ENCODE assay signal across 30 cellular contexts in the genomic region with DNA sequence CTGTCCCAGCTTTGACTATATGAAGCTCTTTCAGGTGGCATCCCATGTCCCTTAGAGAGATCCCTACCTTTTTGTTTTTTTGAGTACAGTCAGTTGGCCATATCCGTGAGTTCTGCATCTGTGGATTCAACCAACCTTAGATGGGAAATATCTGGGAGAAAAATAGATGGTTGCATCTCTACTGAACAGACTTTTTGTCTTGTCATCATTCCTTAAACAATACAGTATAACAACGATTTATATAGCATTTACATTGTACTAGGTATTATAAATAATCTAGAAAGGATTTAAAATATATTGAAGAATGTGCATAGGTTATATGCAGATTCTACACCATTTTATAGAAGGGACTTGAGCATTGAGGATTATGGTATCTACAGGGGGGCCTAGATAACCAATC.
"Had no signal": no experiment of that assay in that cellular context is flagged by ENCODE, and none has a peak within 500 bp of the region (broad histone marks: within the 10 kb centered on the region; RNA-seq: fewer than 3 reads in every experiment).

No MANE protein-coding gene starts in this region.

- DNase-seq: activated CD4-positive, alpha-beta memory T cell treated with anti-CD3 and anti-CD28 coated beads, Interleukin-2, amount 10 ng/mL, durations not matched to agents 7 days and 5 days; activated CD4-positive, alpha-beta T cell treated with anti-CD3 and anti-CD28 coated beads for 36 hours; activated CD4-positive, alpha-beta T cell treated with anti-CD3 and anti-CD28 coated beads, Interleukin-2, amount 10 ng/mL, durations not matched to agents 24 days and 14 days; activated CD4-positive, alpha-beta T cell treated with anti-CD3 and anti-CD28 coated beads, Interleukin-2, amount 50 U/mL, for 4 hours; activated CD4-positive, CD25-positive, alpha-beta regulatory T cell; activated CD4-positive, CD25-positive, alpha-beta regulatory T cell treated with anti-CD3 and anti-CD28 coated beads, Interleukin-2, amount 50 U/mL, for 72 hours; activated gamma-delta T cell; activated naive CD4-positive, alpha-beta T cell; activated naive CD4-positive, alpha-beta T cell treated with anti-CD3 and anti-CD28 coated beads, Interleukin-2, amount 10 ng/mL, durations not matched to agents 7 days and 5 days; activated T-cell treated with anti-CD3 and anti-CD28 coated beads for 4 hours; activated T-cell treated with anti-CD3 and anti-CD28 coated beads, Interleukin-2, amount 50 U/mL, for 72 hours; amniotic stem cell; anterior cingulate cortex; brain microvascular endothelial cell; cortex of kidney; dermis blood vessel endothelial cell; effector CD4-positive, alpha-beta T cell; effector memory CD8-positive, alpha-beta T cell; erythroblast; foreskin keratinocyte; gastrocnemius medialis; glutamatergic neuron; heart left ventricle; T-helper 2 cell had no signal

- H3K9me3 ChIP-seq: esophagus muscularis mucosa, gastrocnemius medialis had no signal

- H3K27me3 ChIP-seq: brain microvascular endothelial cell, esophagus muscularis mucosa, foreskin keratinocyte, gastrocnemius medialis had no signal

- H3K4me3 Mint-ChIP-seq: activated CD4-positive, alpha-beta memory T cell treated with anti-CD3 and anti-CD28 coated beads, Interleukin-2, amount 10 ng/mL, durations not matched to agents 7 days and 5 days; activated CD4-positive, alpha-beta T cell treated with anti-CD3 and anti-CD28 coated beads for 36 hours; activated CD4-positive, alpha-beta T cell treated with anti-CD3 and anti-CD28 coated beads, Interleukin-2, amount 10 ng/mL, durations not matched to agents 24 days and 14 days; activated naive CD4-positive, alpha-beta T cell treated with anti-CD3 and anti-CD28 coated beads, Interleukin-2, amount 10 ng/mL, durations not matched to agents 7 days and 5 days; activated T-cell treated with anti-CD3 and anti-CD28 coated beads, Interleukin-2, amount 50 U/mL, for 24 hours; activated T-cell treated with anti-CD3 and anti-CD28 coated beads, Interleukin-2, amount 50 U/mL, for 72 hours had no signal

- H3K4me1 ChIP-seq: esophagus muscularis mucosa, foreskin keratinocyte, gastrocnemius medialis, heart left ventricle had no signal

- H3K9me3 Mint-ChIP-seq: activated CD4-positive, alpha-beta memory T cell treated with anti-CD3 and anti-CD28 coated beads, Interleukin-2, amount 10 ng/mL, durations not matched to agents 7 days and 5 days; activated CD4-positive, alpha-beta T cell treated with anti-CD3 and anti-CD28 coated beads, Interleukin-2, amount 10 ng/mL, durations not matched to agents 24 days and 14 days; activated naive CD4-positive, alpha-beta T cell treated with anti-CD3 and anti-CD28 coated beads, Interleukin-2, amount 10 ng/mL, durations not matched to agents 7 days and 5 days; activated naive CD4-positive, alpha-beta T cell treated with anti-CD3 and anti-CD28 coated beads, Interleukin-2, amount 50 U/mL, for 72 hours; activated T-cell treated with anti-CD3 and anti-CD28 coated beads, Interleukin-2, amount 50 U/mL, for 72 hours; central memory CD8-positive, alpha-beta T cell; effector memory CD8-positive, alpha-beta T cell had no signal

- H3K4me3 ChIP-seq: esophagus muscularis mucosa, gastrocnemius medialis, heart left ventricle had no signal

- FAIRE-seq: astrocyte, bronchial epithelial cell had no signal

- H3K36me3 ChIP-seq: brain microvascular endothelial cell, esophagus muscularis mucosa, gastrocnemius medialis, heart left ventricle had no signal

- H3K27me3 Mint-ChIP-seq: activated CD4-positive, alpha-beta T cell treated with anti-CD3 and anti-CD28 coated beads for 36 hours; central memory CD8-positive, alpha-beta T cell; effector memory CD8-positive, alpha-beta T cell had no signal

- ATAC-seq: activated CD4-positive, alpha-beta T cell treated with anti-CD3 and anti-CD28 coated beads for 36 hours; effector memory CD8-positive, alpha-beta T cell; foreskin keratinocyte; gastrocnemius medialis; heart left ventricle had no signal

- H3K27ac ChIP-seq: brain microvascular endothelial cell, esophagus muscularis mucosa, foreskin keratinocyte, gastrocnemius medialis, heart left ventricle had no signal

- H3K27ac Mint-ChIP-seq: activated CD4-positive, alpha-beta memory T cell treated with anti-CD3 and anti-CD28 coated beads, Interleukin-2, amount 10 ng/mL, durations not matched to agents 7 days and 5 days; activated CD4-positive, alpha-beta T cell treated with anti-CD3 and anti-CD28 coated beads for 36 hours; activated CD4-positive, alpha-beta T cell treated with anti-CD3 and anti-CD28 coated beads, Interleukin-2, amount 10 ng/mL, durations not matched to agents 24 days and 14 days; activated naive CD4-positive, alpha-beta T cell treated with anti-CD3 and anti-CD28 coated beads, Interleukin-2, amount 10 ng/mL, durations not matched to agents 7 days and 5 days; activated naive CD4-positive, alpha-beta T cell treated with anti-CD3 and anti-CD28 coated beads, Interleukin-2, amount 50 U/mL, for 72 hours; activated T-cell treated with anti-CD3 and anti-CD28 coated beads, Interleukin-2, amount 50 U/mL, for 24 hours; activated T-cell treated with anti-CD3 and anti-CD28 coated beads, Interleukin-2, amount 50 U/mL, for 72 hours had no signal
